2 cellular contexts compared by ENCODE assay signal in genomic region chr11:124799384-124800225, GRCh38.
TF ChIP-seq lines count a peak whose summit lies in the region.

No MANE protein-coding gene starts in this region.

TF ChIP-seq in IMR-90, 13 proteins besides CTCF, POLR2A, EP300 and RAD21 (continued from another document):
- TF ChIP-seq MAZ (IDR thresholded peaks at IDR 0.05; ENCODE audit: borderline replicate concordance, low read depth, low read length) = peak; percentile 7; the same call in 1 of the 2 replicates
- TF ChIP-seq MXI1 (IDR thresholded peaks at IDR 0.05; ENCODE audit: borderline replicate concordance, low read depth, low read length) = no peak

TF ChIP-seq in liver, 16 proteins besides CTCF, POLR2A, EP300 and RAD21 (continued from another document):
- TF ChIP-seq, protein P1, sequence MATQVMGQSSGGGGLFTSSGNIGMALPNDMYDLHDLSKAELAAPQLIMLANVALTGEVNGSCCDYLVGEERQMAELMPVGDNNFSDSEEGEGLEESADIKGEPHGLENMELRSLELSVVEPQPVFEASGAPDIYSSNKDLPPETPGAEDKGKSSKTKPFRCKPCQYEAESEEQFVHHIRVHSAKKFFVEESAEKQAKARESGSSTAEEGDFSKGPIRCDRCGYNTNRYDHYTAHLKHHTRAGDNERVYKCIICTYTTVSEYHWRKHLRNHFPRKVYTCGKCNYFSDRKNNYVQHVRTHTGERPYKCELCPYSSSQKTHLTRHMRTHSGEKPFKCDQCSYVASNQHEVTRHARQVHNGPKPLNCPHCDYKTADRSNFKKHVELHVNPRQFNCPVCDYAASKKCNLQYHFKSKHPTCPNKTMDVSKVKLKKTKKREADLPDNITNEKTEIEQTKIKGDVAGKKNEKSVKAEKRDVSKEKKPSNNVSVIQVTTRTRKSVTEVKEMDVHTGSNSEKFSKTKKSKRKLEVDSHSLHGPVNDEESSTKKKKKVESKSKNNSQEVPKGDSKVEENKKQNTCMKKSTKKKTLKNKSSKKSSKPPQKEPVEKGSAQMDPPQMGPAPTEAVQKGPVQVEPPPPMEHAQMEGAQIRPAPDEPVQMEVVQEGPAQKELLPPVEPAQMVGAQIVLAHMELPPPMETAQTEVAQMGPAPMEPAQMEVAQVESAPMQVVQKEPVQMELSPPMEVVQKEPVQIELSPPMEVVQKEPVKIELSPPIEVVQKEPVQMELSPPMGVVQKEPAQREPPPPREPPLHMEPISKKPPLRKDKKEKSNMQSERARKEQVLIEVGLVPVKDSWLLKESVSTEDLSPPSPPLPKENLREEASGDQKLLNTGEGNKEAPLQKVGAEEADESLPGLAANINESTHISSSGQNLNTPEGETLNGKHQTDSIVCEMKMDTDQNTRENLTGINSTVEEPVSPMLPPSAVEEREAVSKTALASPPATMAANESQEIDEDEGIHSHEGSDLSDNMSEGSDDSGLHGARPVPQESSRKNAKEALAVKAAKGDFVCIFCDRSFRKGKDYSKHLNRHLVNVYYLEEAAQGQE (IDR thresholded peaks at IDR 0.05) = no peak
- TF ChIP-seq YY1 (IDR thresholded peaks at IDR 0.05) (no peak), MAX (IDR thresholded peaks at IDR 0.05) (no peak), FOXA2 (IDR thresholded peaks at IDR 0.05) (no peak), TAF1 (conservative IDR thresholded peaks at IDR 0.05) (no peak), ATF3 (IDR thresholded peaks at IDR 0.05) (no peak), RXRA (IDR thresholded peaks at IDR 0.05) (no peak), JUND (IDR thresholded peaks at IDR 0.05) (no peak), HNF4A (conservative IDR thresholded peaks at IDR 0.05) (no peak), FOXA1 (IDR thresholded peaks at IDR 0.05) (no peak), NR2F2 (IDR thresholded peaks at IDR 0.05) (no peak), GABPA (IDR thresholded peaks at IDR 0.05 in 1 of 2, conservative IDR thresholded peaks at IDR 0.05 in 1 of 2) (no peak), EGR1 (IDR thresholded peaks at IDR 0.05; ENCODE audit: low read depth in 2 of 2) (no peak), HNF4G (IDR thresholded peaks at IDR 0.05) (no peak)
TF ChIP-seq in liver: peak in this region for 0.
